ENCODE assay signal across 10 cellular contexts in the genomic region with DNA sequence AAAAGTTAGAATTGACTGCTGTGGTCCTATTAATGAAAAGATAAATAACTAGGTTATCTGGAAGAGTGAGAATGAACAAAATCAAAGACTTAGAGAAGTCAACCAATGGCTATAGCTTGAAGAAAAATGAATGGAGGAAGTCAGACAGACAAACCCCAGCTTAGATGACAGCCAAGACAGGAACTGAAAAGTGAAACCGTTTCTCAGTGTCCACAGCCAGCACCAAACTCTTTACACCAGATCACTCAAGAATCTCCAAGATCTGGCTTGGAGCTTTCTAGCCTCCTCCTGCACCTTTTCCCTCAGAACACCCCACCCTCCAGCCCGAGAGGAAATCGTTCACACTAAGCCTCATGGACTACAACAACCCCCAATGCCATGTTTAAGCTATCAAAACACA.
A peak's percentile ranks its signal among the peaks of the same experiment; 100 is the strongest.
DNase-seq lines count a peak whose midpoint lies in the region; ATAC-seq lines count a peak whose summit lies in the region.
"Had no signal": no experiment of that assay in that cellular context is flagged by ENCODE, and none has a peak within 500 bp of the region (broad histone marks: within the 10 kb centered on the region; RNA-seq: fewer than 3 reads in every experiment).

No MANE protein-coding gene starts in this region.

- DNase-seq in effector memory CD8-positive, alpha-beta T cell = peak in 1 of 3 experiments; percentile 4
- DNase-seq in NCI-H2029 treated with DMSO at 0.1 percent for 48 hours (lab: John Stamatoyannopoulos, UW) (no peak), amniotic stem cell (lab: John Stamatoyannopoulos, UW) (no peak), NCI-H2227 treated with DMSO at 0.1 percent for 48 hours (lab: John Stamatoyannopoulos, UW) (no peak)
- DNase-seq: endodermal cell, left lung, NCI-H1694 had no signal

- peak overlapping the region; percentile 24 to 29 for H3K4me3 Mint-ChIP-seq in effector memory CD8-positive, alpha-beta T cell
- H3K4me3 Mint-ChIP-seq: endodermal cell had no signal

- H3K4me1 Mint-ChIP-seq in effector memory CD8-positive, alpha-beta T cell (ENCODE audit: low read depth in 2 of 2) = peaks cover 22 to 49% of the 10 kb centered on the region in 2 donors
- H3K4me1 Mint-ChIP-seq: endodermal cell had no signal

- ATAC-seq in GM18520 (IDR thresholded peaks at IDR 0.05; ENCODE audit: unreplicated experiment) = peak; percentile 69
- ATAC-seq in GM21423 (IDR thresholded peaks at IDR 0.05; ENCODE audit: unreplicated experiment) = peak; percentile 90
- ATAC-seq in HG03378 (IDR thresholded peaks at IDR 0.05; ENCODE audit: unreplicated experiment) = peak; percentile 85
- ATAC-seq in effector memory CD8-positive, alpha-beta T cell (replicated peaks) = peak; percentile 59
- ATAC-seq: left lung had no signal

- no peaks in the 10 kb centered on the region for H3K9me3 Mint-ChIP-seq in effector memory CD8-positive, alpha-beta T cell
- H3K9me3 Mint-ChIP-seq: endodermal cell had no signal

- H3K36me3 Mint-ChIP-seq in effector memory CD8-positive, alpha-beta T cell (ENCODE audit: insufficient read depth) = peaks cover 31% of the 10 kb centered on the region

- H3K27me3 Mint-ChIP-seq in effector memory CD8-positive, alpha-beta T cell = no peaks in the 10 kb centered on the region

- H3K27ac Mint-ChIP-seq in effector memory CD8-positive, alpha-beta T cell = peak overlapping the region; percentile 16 to 64
- H3K27ac Mint-ChIP-seq: endodermal cell had no signal
